8 cellular contexts compared by ENCODE assay signal in genomic region chr5:963673-964531, GRCh38. TPM values are rescaled to one million over a fixed set of nuclear protein-coding genes. Genes with fewer than 3 reads are reported as not detected.
A peak's percentile ranks its signal among the peaks of the same experiment; 100 is the strongest.
DNase-seq lines count a peak whose midpoint lies in the region; ATAC-seq and TF ChIP-seq lines count a peak whose summit lies in the region.

No MANE protein-coding gene starts in this region.

- no peak overlapping the region for H3K4me3 ChIP-seq in fibroblast of lung (replicated peaks in 1 of 4; ENCODE audit: control extremely low read depth in 1 of 4, insufficient read depth in 1 of 4, low read depth in 3 of 4, low read length in 4 of 4)
- H3K4me3 ChIP-seq in OCI-LY7 (ENCODE audit: low read depth, low read length, poor library complexity, severe bottlenecking), result no peak overlapping the region
- no peak overlapping the region for H3K4me3 ChIP-seq in right lobe of liver

- H2AFZ ChIP-seq in fibroblast of lung (ENCODE audit: low read length) (no peak overlapping the region), OCI-LY7 (ENCODE audit: low read length) (no peak overlapping the region)

- H3K9ac ChIP-seq in fibroblast of lung (ENCODE audit: insufficient read depth, low read length), result peak overlapping the region; percentile 40

- H3K4me2 ChIP-seq in fibroblast of lung (ENCODE audit: extremely low read depth, insufficient read depth, low read length) (peak overlapping the region; percentile 37), OCI-LY7 (ENCODE audit: low read length) (no peak overlapping the region)

- 50% methylated on average over 15 of the region's 31 CpGs for WGBS in right lobe of liver (ENCODE audit: insufficient coverage, low coverage, low lambda C conversion rate, missing lambda C conversion rate)

- POLR2A ChIA-PET in OCI-LY7 (lab: Charles Lee), result no interaction called here

- H3K9me3 ChIP-seq in fibroblast of lung (ENCODE audit: control insufficient read depth, insufficient read depth, low read depth, low read length), result no peaks in the 10 kb centered on the region
- H3K9me3 ChIP-seq in OCI-LY7 (ENCODE audit: low read length), result no peaks in the 10 kb centered on the region
- no peaks in the 10 kb centered on the region for H3K9me3 ChIP-seq in right lobe of liver

- no TSS peak for BruUV-seq in OCI-LY7 (replicated peaks; lab: Mats Ljungman, UMichigan)

- H3K27ac ChIP-seq in fibroblast of lung (ENCODE audit: insufficient read depth, low read length), result peak overlapping the region; percentile 73
- no peak overlapping the region for H3K27ac ChIP-seq in OCI-LY7 (ENCODE audit: low read depth, low read length, poor library complexity, severe bottlenecking)
- no peak overlapping the region for H3K27ac ChIP-seq in right lobe of liver

- TF ChIP-seq CTCF in fibroblast of lung (conservative IDR thresholded peaks at IDR 0.05 in 1 of 2, IDR thresholded peaks at IDR 0.05 in 1 of 2; ENCODE audit: low read depth in 1 of 2, low read length in 2 of 2), result no peak
- no peak for TF ChIP-seq CTCF in OCI-LY7 (conservative IDR thresholded peaks at IDR 0.05; ENCODE audit: low read length)
- no peak for TF ChIP-seq CTCF in right lobe of liver (IDR thresholded peaks at IDR 0.05)

- H4K20me1 ChIP-seq in fibroblast of lung (ENCODE audit: control insufficient read depth, extremely low read depth, insufficient read depth, low read length), result no peaks in the 10 kb centered on the region
- no peaks in the 10 kb centered on the region for H4K20me1 ChIP-seq in OCI-LY7 (ENCODE audit: insufficient read depth, low read length)

- intact Hi-C loops in OCI-LY7 (cut with micrococcal nuclease; ENCODE audit: unreplicated experiment), result no loop called here
- intact Hi-C loops in right lobe of liver (cut with DNase I), result no loop called here

- no peaks in the 10 kb centered on the region for H3K79me2 ChIP-seq in fibroblast of lung (ENCODE audit: control insufficient read depth, insufficient read depth, low read length)
- no peaks in the 10 kb centered on the region for H3K79me2 ChIP-seq in OCI-LY7 (ENCODE audit: insufficient read depth, low read depth, low read length)

- H3K36me3 ChIP-seq in fibroblast of lung (ENCODE audit: control insufficient read depth, insufficient read depth, low read length), result no peaks in the 10 kb centered on the region
- H3K36me3 ChIP-seq in OCI-LY7 (ENCODE audit: insufficient read depth, low read length), result no peaks in the 10 kb centered on the region
- H3K36me3 ChIP-seq in right lobe of liver, result no peaks in the 10 kb centered on the region

- H3K9me2 ChIP-seq in OCI-LY7 (ENCODE audit: insufficient read depth, low read length), result no peaks in the 10 kb centered on the region

- no peak for TF ChIP-seq POLR2A in right lobe of liver (IDR thresholded peaks at IDR 0.05)

- peak; percentile 62 for ATAC-seq in GM19025 (IDR thresholded peaks at IDR 0.05; ENCODE audit: low read depth, unreplicated experiment)
- peak; percentile 80 for ATAC-seq in HG03064 (IDR thresholded peaks at IDR 0.05; ENCODE audit: low read depth, unreplicated experiment)
- no peak for ATAC-seq in right lobe of liver

- H3K27me3 ChIP-seq in fibroblast of lung (ENCODE audit: control insufficient read depth, insufficient read depth, low read length), result peaks cover 10% of the 10 kb centered on the region
- H3K27me3 ChIP-seq in right lobe of liver, result no peaks in the 10 kb centered on the region

- CTCF ChIA-PET in OCI-LY7 (lab: Charles Lee; ENCODE audit: unreplicated experiment), result no interaction called here

- DNase-seq in T-helper 9 cell (peak; percentile 10), fibroblast of lung (ENCODE audit: low read depth in 2 of 2) (peak; percentile 52 to 87), NCI-H1417 (lab: John Stamatoyannopoulos, UW) (no peak), OCI-LY7 (ENCODE audit: low spot score) (no peak), right lobe of liver (no peak)
- peak; percentile 13 to 18 for DNase-seq in stimulated activated CD4-positive, alpha-beta T cell treated with anti-CD3 and anti-CD28 coated beads, Interleukin-4, amount 100 ng/mL, for 4 hours

- peaks cover 18% of the 10 kb centered on the region for H3K4me1 ChIP-seq in fibroblast of lung (ENCODE audit: control insufficient read depth, extremely low read depth, insufficient read depth, low read length)
- H3K4me1 ChIP-seq in OCI-LY7 (ENCODE audit: insufficient read depth, low read length, poor library complexity, severe bottlenecking), result no peaks in the 10 kb centered on the region
- H3K4me1 ChIP-seq in right lobe of liver, result no peaks in the 10 kb centered on the region

RNA-seq across cellular contexts. Expression of gene NKD2, which starts 44.7 kb away (rescaled TPM):
- total RNA-seq in fibroblast of lung (under 0.01 and 0.26 TPM in 2 replicates), OCI-LY7 (2022) (0.22 and 0.38 TPM in 2 replicates), right lobe of liver (1 to 10 TPM in 4 of 6 experiments, under 1 TPM in 2; 0.93 to 2.9 (median 2.2) TPM)
- polyA plus RNA-seq in fibroblast of lung, result 0.29 TPM in 1 of 2 replicates, not detected in the other
- 1.4 TPM in 1 of 2 replicates, not detected in the other for polyA plus RNA-seq in fibroblast of lung (2012)
- 0.19 TPM in 1 of 2 replicates, not detected in the other for polyA minus RNA-seq in fibroblast of lung (ENCODE audit: low replicate concordance)
- total RNA-seq in OCI-LY7 (2014; rRNA removed; shearing (Covaris generic)), result 0.38 TPM in 1 of 2 replicates, not detected in the other

Comparison
In these comparisons a context has a peak if more than half of its experiments do, and no peak if none do; other contexts are left out.
1. ATAC-seq: peak in GM19025 (single experiment) and HG03064 (single experiment); none in right lobe of liver (0 of 4).
2. DNase-seq: peak in T-helper 9 cell (single experiment), fibroblast of lung (2 of 2) and stimulated activated CD4-positive, alpha-beta T cell treated with anti-CD3 and anti-CD28 coated beads, Interleukin-4, amount 100 ng/mL, for 4 hours (2 of 2); none in NCI-H1417 (0 of 3), OCI-LY7 (single experiment) and right lobe of liver (0 of 3).